Comparison of ENCODE assay signal across 21 cellular contexts in genomic region chr3:13894096-13894811, GRCh38. TPM values are rescaled to one million over a fixed set of nuclear protein-coding genes. Genes with fewer than 3 reads are reported as not detected.
DNase-seq lines count a peak whose midpoint lies in the region; ATAC-seq, FAIRE-seq and TF ChIP-seq lines count a peak whose summit lies in the region.
"Had no signal": no experiment of that assay in that cellular context is flagged by ENCODE, and none has a peak within 500 bp of the region (broad histone marks: within the 10 kb centered on the region; RNA-seq: fewer than 3 reads in every experiment).

No MANE protein-coding gene starts in this region.

- H3K36me3 Mint-ChIP-seq in activated CD8-positive, alpha-beta T cell treated with anti-CD3 and anti-CD28 coated beads, Interleukin-2, amount 10 ng/mL, durations not matched to agents 7 days and 5 days (ENCODE audit: low read depth): peaks cover 14% of the 10 kb centered on the region
- peaks cover 8% of the 10 kb centered on the region for H3K36me3 Mint-ChIP-seq in activated CD8-positive, alpha-beta T cell treated with anti-CD3 and anti-CD28 coated beads for 36 hours (ENCODE audit: low read depth)
- H3K36me3 Mint-ChIP-seq in T-cell: peaks cover 11% of the 10 kb centered on the region

- no peak for ATAC-seq in activated CD8-positive, alpha-beta T cell treated with anti-CD3 and anti-CD28 coated beads, Interleukin-2, amount 10 ng/mL, durations not matched to agents 7 days and 5 days
- no peak for ATAC-seq in activated CD8-positive, alpha-beta T cell treated with anti-CD3 and anti-CD28 coated beads for 36 hours
- ATAC-seq in T-cell (replicated peaks in 1 of 4) (no peak), sciatic nerve (peak; percentile 4), pancreas (no peak), HG03378 (IDR thresholded peaks at IDR 0.05; ENCODE audit: unreplicated experiment) (no peak)

- WGBS in pancreas, 2 donors: 73 to 74% methylated on average over 13 of the region's 13 CpGs

- no peak for FAIRE-seq in pancreas (lab: Jason Lieb, UNC)
- FAIRE-seq: A204.1, G401.6, GM12892, HepG2 had no signal

- H3K4me3 Mint-ChIP-seq in activated CD8-positive, alpha-beta T cell treated with anti-CD3 and anti-CD28 coated beads, Interleukin-2, amount 10 ng/mL, durations not matched to agents 7 days and 5 days: peak overlapping the region; percentile 84
- no peak overlapping the region for H3K4me3 Mint-ChIP-seq in activated CD8-positive, alpha-beta T cell treated with anti-CD3 and anti-CD28 coated beads for 36 hours
- peak overlapping the region in 2 of 3 donors; percentile 88 to 92 for H3K4me3 Mint-ChIP-seq in T-cell

- no peak for DNase-seq in activated CD8-positive, alpha-beta T cell treated with anti-CD3 and anti-CD28 coated beads, Interleukin-2, amount 10 ng/mL, durations not matched to agents 7 days and 5 days
- no peak for DNase-seq in activated CD8-positive, alpha-beta T cell treated with anti-CD3 and anti-CD28 coated beads for 36 hours
- DNase-seq in T-cell (no peak), sciatic nerve (ENCODE audit: low spot score) (no peak), pancreas (no peak)
- DNase-seq in NK-92 treated with Interleukin-12 subunit alpha and Interleukin-12 subunit beta, amount 100 ng/mL, for 24 hours (lab: John Stamatoyannopoulos, UW): no peak
- DNase-seq: effector memory CD4-positive, alpha-beta T cell; NCI-H82; nephron progenitor cell; stimulated activated CD4-positive, alpha-beta T cell treated with anti-CD3 and anti-CD28 coated beads, Interleukin-4, amount 100 ng/mL, for 4 hours; SW 1271; trophoblast cell; WERI-Rb-1 had no signal

- peaks cover 10% of the 10 kb centered on the region for H3K9me3 Mint-ChIP-seq in activated CD8-positive, alpha-beta T cell treated with anti-CD3 and anti-CD28 coated beads, Interleukin-2, amount 10 ng/mL, durations not matched to agents 7 days and 5 days (ENCODE audit: insufficient read depth)
- H3K9me3 Mint-ChIP-seq in activated CD8-positive, alpha-beta T cell treated with anti-CD3 and anti-CD28 coated beads for 36 hours: peaks cover 13% of the 10 kb centered on the region
- H3K9me3 Mint-ChIP-seq in T-cell: peaks cover 3 to 10% (median 4%) of the 10 kb centered on the region in 3 donors

- H3K27ac Mint-ChIP-seq in activated CD8-positive, alpha-beta T cell treated with anti-CD3 and anti-CD28 coated beads, Interleukin-2, amount 10 ng/mL, durations not matched to agents 7 days and 5 days: no peak overlapping the region
- H3K27ac Mint-ChIP-seq in activated CD8-positive, alpha-beta T cell treated with anti-CD3 and anti-CD28 coated beads for 36 hours: no peak overlapping the region
- H3K27ac Mint-ChIP-seq in T-cell: peak overlapping the region in 1 of 2 donors; percentile 3
- H3K27ac Mint-ChIP-seq: nephron progenitor cell had no signal

- POLR2A ChIA-PET in activated CD8-positive, alpha-beta T cell treated with anti-CD3 and anti-CD28 coated beads, Interleukin-2, amount 10 ng/mL, durations not matched to agents 7 days and 5 days (lab: Charles Lee): interaction anchor here (1.2 kb wide), 1 partner anchor 17 kb away, joined by 3 read pairs; no protein-coding TSS in a partner anchor
- POLR2A ChIA-PET in activated CD8-positive, alpha-beta T cell treated with anti-CD3 and anti-CD28 coated beads for 36 hours (lab: Charles Lee): interaction anchor here (0.8 to 3.0 kb wide), 2 partner anchors 231 to 284 kb away, joined by 3 to 21 read pairs; partner anchors contain the start of genes CHCHD4, LSM3, TMEM43 and XPC
- POLR2A ChIA-PET in T-cell (lab: Charles Lee): interaction anchor here in 1 of 2 donors (0.6 kb wide), 1 partner anchor 756 kb away, joined by 6 read pairs; no protein-coding TSS in a partner anchor

- H3K9me3 ChIP-seq in iPS-15b (ENCODE audit: control insufficient read depth, insufficient read depth, low read length): no peaks in the 10 kb centered on the region
- no peaks in the 10 kb centered on the region for H3K9me3 ChIP-seq in pancreas

- H3K36me3 ChIP-seq in iPS-15b (ENCODE audit: control insufficient read depth, insufficient read depth, low read length) (no peaks in the 10 kb centered on the region), pancreas (no peaks in the 10 kb centered on the region)
- H3K36me3 ChIP-seq: WERI-Rb-1 had no signal

- CTCF ChIA-PET in activated CD8-positive, alpha-beta T cell treated with anti-CD3 and anti-CD28 coated beads, Interleukin-2, amount 10 ng/mL, durations not matched to agents 7 days and 5 days (lab: Charles Lee): interaction anchor here (1.0 to 3.7 kb wide), 5 partner anchors 8 to 239 kb away, joined by 3 to 47 read pairs (median 13); partner anchors contain the start of gene WNT7A
- CTCF ChIA-PET in activated CD8-positive, alpha-beta T cell treated with anti-CD3 and anti-CD28 coated beads for 36 hours (lab: Charles Lee): interaction anchor here (1.2 to 1.3 kb wide), 3 partner anchors 8 to 237 kb away, joined by 4 to 6 read pairs (median 5); no protein-coding TSS in a partner anchor
- CTCF ChIA-PET in T-cell (lab: Charles Lee): interaction anchor here in 1 of 2 donors (1.2 kb wide), 2 partner anchors 9 to 237 kb away, joined by 3 to 4 read pairs; no protein-coding TSS in a partner anchor

- intact Hi-C loops in activated CD8-positive, alpha-beta T cell treated with anti-CD3 and anti-CD28 coated beads for 36 hours (cut with micrococcal nuclease): no loop called here
- intact Hi-C loops in sciatic nerve (cut with DNase I): no loop called here
- intact Hi-C loops in pancreas (cut with DNase I): loop anchor here in 1 of 3 donors (10.0 kb wide), 2 partner anchors 221 to 571 kb away; no protein-coding TSS in a partner anchor

- H3K27ac ChIP-seq in pancreas: no peak overlapping the region
- H3K27ac ChIP-seq: WERI-Rb-1 had no signal

- peaks cover 38% of the 10 kb centered on the region for H3K4me1 Mint-ChIP-seq in activated CD8-positive, alpha-beta T cell treated with anti-CD3 and anti-CD28 coated beads, Interleukin-2, amount 10 ng/mL, durations not matched to agents 7 days and 5 days (ENCODE audit: low read depth)
- peaks cover 24% of the 10 kb centered on the region for H3K4me1 Mint-ChIP-seq in activated CD8-positive, alpha-beta T cell treated with anti-CD3 and anti-CD28 coated beads for 36 hours (ENCODE audit: low read depth)
- H3K4me1 Mint-ChIP-seq in T-cell: peaks cover 33 to 51% (median 39%) of the 10 kb centered on the region in 3 donors

- H3K27me3 ChIP-seq in iPS-15b (ENCODE audit: control insufficient read depth, insufficient read depth, low read length): peaks cover 27% of the 10 kb centered on the region
- H3K27me3 ChIP-seq in pancreas: no peaks in the 10 kb centered on the region

- H3K9ac ChIP-seq in iPS-15b (ENCODE audit: low read depth, low read length): no peak overlapping the region

- peaks cover 3% of the 10 kb centered on the region for H3K4me1 ChIP-seq in iPS-15b (ENCODE audit: control insufficient read depth, insufficient read depth, low read length)
- H3K4me1 ChIP-seq in pancreas: peaks cover 0 to 7% (median 5%) of the 10 kb centered on the region in 3 donors

- H3K4me3 ChIP-seq in iPS-15b (ENCODE audit: low read depth, low read length) (peak overlapping the region; percentile 82), pancreas (no peak overlapping the region)

- no peak for TF ChIP-seq CTCF in activated CD8-positive, alpha-beta T cell treated with anti-CD3 and anti-CD28 coated beads for 36 hours (IDR thresholded peaks at IDR 0.05)
- no peak for TF ChIP-seq CTCF in pancreas (IDR thresholded peaks at IDR 0.05)

- peaks cover 2% of the 10 kb centered on the region for H3K27me3 Mint-ChIP-seq in activated CD8-positive, alpha-beta T cell treated with anti-CD3 and anti-CD28 coated beads, Interleukin-2, amount 10 ng/mL, durations not matched to agents 7 days and 5 days (ENCODE audit: low read depth)
- H3K27me3 Mint-ChIP-seq in activated CD8-positive, alpha-beta T cell treated with anti-CD3 and anti-CD28 coated beads for 36 hours: no peaks in the 10 kb centered on the region
- H3K27me3 Mint-ChIP-seq in T-cell: peaks cover 0 to 2% of the 10 kb centered on the region in 2 donors

RNA-seq across cellular contexts. Expression of gene WNT7A, which starts 14.4 kb away (rescaled TPM):
- not detected for total RNA-seq in activated CD8-positive, alpha-beta T cell treated with anti-CD3 and anti-CD28 coated beads, Interleukin-2, amount 10 ng/mL, durations not matched to agents 7 days and 5 days
- total RNA-seq in activated CD8-positive, alpha-beta T cell treated with anti-CD3 and anti-CD28 coated beads for 36 hours: under 1 TPM in 1 of 2 experiments, not detected in 1; 0.09 TPM
- total RNA-seq in T-cell (10 to 100 TPM in 4 of 5 donors, 1 to 10 TPM in 1; 8.2 to 15.4 (median 11.7) TPM), sciatic nerve (not detected), pancreas (under 1 TPM in 5 of 6 donors, not detected in 1; 0.09 to 0.31 (median 0.09) TPM)
- polyA plus RNA-seq in pancreas: under 1 TPM; 0.04 to 0.12 TPM
- total RNA-seq: cardiac septum, HepG2, liver had no signal
- polyA plus RNA-seq: HepG2, liver had no signal
